1 cellular context compared by ENCODE assay signal in genomic region chr3:123201557-123202427, GRCh38.
TF ChIP-seq lines count a peak whose summit lies in the region.

SEC22A (plus strand) TSS chr3:123201943; CDS start chr3:123209218, 7,275 bp downstream.

TF ChIP-seq in HepG2, 621 proteins besides CTCF, POLR2A, EP300 and RAD21 (continued from another document and continues in another):
- no peak for TF ChIP-seq PLSCR1 (CRISPR knock-in tag; IDR thresholded peaks at IDR 0.05; ENCODE audit: borderline replicate concordance)
- 0 out of 2 replicates have a peak, but pooled peaks have one; percentile 23 for TF ChIP-seq ZNF704 (CRISPR knock-in tag; IDR thresholded peaks at IDR 0.05; ENCODE audit: borderline replicate concordance)
- no peak for TF ChIP-seq ZNF770 (CRISPR knock-in tag; IDR thresholded peaks at IDR 0.05)
- TF ChIP-seq ZNF775 (CRISPR knock-in tag; IDR thresholded peaks at IDR 0.05; ENCODE audit: borderline replicate concordance): 0 out of 2 replicates have a peak, but pooled peaks have one; percentile 25
- TF ChIP-seq ZFP36 (IDR thresholded peaks at IDR 0.05; ENCODE audit: borderline replicate concordance, low read depth, low read length, partially characterized antibody): no peak
- no peak for TF ChIP-seq HOXA7 (CRISPR knock-in tag; IDR thresholded peaks at IDR 0.05)
- peak; percentile 72 for TF ChIP-seq ZNF605 (CRISPR knock-in tag; IDR thresholded peaks at IDR 0.05)
- no peak for TF ChIP-seq NFIC (IDR thresholded peaks at IDR 0.05; ENCODE audit: low read length)
- no peak for TF ChIP-seq HOXA5 (CRISPR knock-in tag; IDR thresholded peaks at IDR 0.05)
- TF ChIP-seq ZNF609 (CRISPR knock-in tag; IDR thresholded peaks at IDR 0.05; ENCODE audit: borderline replicate concordance): peak; percentile 29; the same call in 1 of the 2 replicates
- TF ChIP-seq GPN1 (CRISPR knock-in tag; IDR thresholded peaks at IDR 0.05; ENCODE audit: borderline replicate concordance): no peak
- no peak for TF ChIP-seq FOXM1 (CRISPR knock-in tag; IDR thresholded peaks at IDR 0.05)
- TF ChIP-seq CBFB (CRISPR knock-in tag; IDR thresholded peaks at IDR 0.05): no peak
- no peak for TF ChIP-seq ZMYM2 (CRISPR knock-in tag; IDR thresholded peaks at IDR 0.05)
- TF ChIP-seq ZNF138 (CRISPR knock-in tag; IDR thresholded peaks at IDR 0.05; ENCODE audit: low read depth): no peak
- peak; percentile 81; the same call in 1 of the 2 replicates for TF ChIP-seq GMEB2 (CRISPR knock-in tag; IDR thresholded peaks at IDR 0.05; ENCODE audit: low read depth)
- no peak for TF ChIP-seq TEAD2 (CRISPR knock-in tag; IDR thresholded peaks at IDR 0.05)
- no peak for TF ChIP-seq SALL2 (CRISPR knock-in tag; IDR thresholded peaks at IDR 0.05)
- TF ChIP-seq RNF2 (conservative IDR thresholded peaks at IDR 0.05; ENCODE audit: low read depth): 0 out of 2 replicates have a peak, but pooled peaks have one; percentile 19
- no peak for TF ChIP-seq ZNF530 (CRISPR knock-in tag; IDR thresholded peaks at IDR 0.05; ENCODE audit: low read depth)
- no peak for TF ChIP-seq ADNP (CRISPR knock-in tag; IDR thresholded peaks at IDR 0.05)
- TF ChIP-seq PRDM10 (CRISPR knock-in tag; IDR thresholded peaks at IDR 0.05; ENCODE audit: low read depth): no peak
- no peak for TF ChIP-seq DNMT3B (CRISPR knock-in tag; conservative IDR thresholded peaks at IDR 0.05)
- no peak for TF ChIP-seq ZNF275 (CRISPR knock-in tag; IDR thresholded peaks at IDR 0.05; ENCODE audit: borderline replicate concordance)
- TF ChIP-seq LBX2 (CRISPR knock-in tag; IDR thresholded peaks at IDR 0.05; ENCODE audit: borderline replicate concordance): no peak
- TF ChIP-seq ZNF788 (CRISPR knock-in tag; IDR thresholded peaks at IDR 0.05; ENCODE audit: borderline replicate concordance): no peak; the same call in 1 of the 2 replicates
- no peak for TF ChIP-seq GFI1 (CRISPR knock-in tag; IDR thresholded peaks at IDR 0.05; ENCODE audit: borderline replicate concordance)
- peak; percentile 84 for TF ChIP-seq NFYB (CRISPR knock-in tag; IDR thresholded peaks at IDR 0.05)
- TF ChIP-seq ZBTB1 (CRISPR knock-in tag; IDR thresholded peaks at IDR 0.05; ENCODE audit: borderline replicate concordance): no peak
- peak; percentile 51 for TF ChIP-seq ZNF331 (CRISPR knock-in tag; IDR thresholded peaks at IDR 0.05)
- TF ChIP-seq POGZ (CRISPR knock-in tag; IDR thresholded peaks at IDR 0.05): peak; percentile 75
- TF ChIP-seq ETV5 (CRISPR knock-in tag; IDR thresholded peaks at IDR 0.05; ENCODE audit: borderline replicate concordance): no peak
- no peak for TF ChIP-seq FOXO1 (CRISPR knock-in tag; IDR thresholded peaks at IDR 0.05)
- TF ChIP-seq ZNF879 (CRISPR knock-in tag; IDR thresholded peaks at IDR 0.05): 0 out of 2 replicates have a peak, but pooled peaks have one; percentile 20
- no peak; the same call in 1 of the 2 replicates for TF ChIP-seq ZGPAT (CRISPR knock-in tag; IDR thresholded peaks at IDR 0.05)
- no peak for TF ChIP-seq FUBP1 (CRISPR knock-in tag; IDR thresholded peaks at IDR 0.05; ENCODE audit: borderline replicate concordance)
- TF ChIP-seq HES4 (CRISPR knock-in tag; IDR thresholded peaks at IDR 0.05; ENCODE audit: borderline replicate concordance): no peak
- TF ChIP-seq ZNF513 (CRISPR knock-in tag; conservative IDR thresholded peaks at IDR 0.05): no peak
